ENCODE assay signal across 10 cellular contexts in genomic region chr1:161039546-161039945, GRCh38. TPM values are rescaled to one million over a fixed set of nuclear protein-coding genes. Genes with fewer than 3 reads are reported as not detected.
DNase-seq lines count a peak whose midpoint lies in the region; ATAC-seq and TF ChIP-seq lines count a peak whose summit lies in the region.
"Had no signal": no experiment of that assay in that cellular context is flagged by ENCODE, and none has a peak within 500 bp of the region (broad histone marks: within the 10 kb centered on the region; RNA-seq: fewer than 3 reads in every experiment).

No MANE protein-coding gene starts in this region.

- intact Hi-C loops in Caco-2 (cut with micrococcal nuclease; ENCODE audit: unreplicated experiment): no loop called here

- peaks cover 7% of the 10 kb centered on the region; the same call in 1 of the 2 replicates for H3K4me1 ChIP-seq in Caco-2
- peaks cover 17% of the 10 kb centered on the region for H3K4me1 ChIP-seq in Loucy (ENCODE audit: insufficient read depth, low read length, poor library complexity, severe bottlenecking)
- H3K4me1 ChIP-seq in osteoblast (ENCODE audit: insufficient read depth, low read length): peaks cover 5% of the 10 kb centered on the region

- CTCF ChIA-PET in Caco-2 (lab: Charles Lee): interaction anchor here (0.6 to 1.4 kb wide), 2 partner anchors 18 to 48 kb away, joined by 3 to 4 read pairs; no protein-coding TSS in a partner anchor

- H3K9ac ChIP-seq in Loucy (ENCODE audit: low read depth, low read length, poor library complexity, severe bottlenecking): peak overlapping the region; percentile 58

- DNase-seq in Caco-2: no peak
- DNase-seq in central memory CD8-positive, alpha-beta T cell (ENCODE audit: low spot score in 2 of 2): no peak
- peak; percentile 58 for DNase-seq in osteoblast (ENCODE audit: insufficient read length, low spot score, missing footprints)
- no peak for DNase-seq in NCI-H1436 treated with DMSO at 0.1 percent for 48 hours (lab: John Stamatoyannopoulos, UW)
- no peak for DNase-seq in cerebellum (ENCODE audit: low spot score)
- no peak for DNase-seq in MG63
- no peak for DNase-seq in NCI-H2171 (lab: John Stamatoyannopoulos, UW)

- no peaks in the 10 kb centered on the region for H3K4me1 Mint-ChIP-seq in Caco-2 (ENCODE audit: low read depth, unreplicated experiment)
- peaks cover 37% of the 10 kb centered on the region for H3K4me1 Mint-ChIP-seq in central memory CD8-positive, alpha-beta T cell

- peak overlapping the region; percentile 87 for H3K27ac Mint-ChIP-seq in Caco-2 (ENCODE audit: unreplicated experiment)
- peak overlapping the region; percentile 87 for H3K27ac Mint-ChIP-seq in central memory CD8-positive, alpha-beta T cell (ENCODE audit: low read depth)

- H3K36me3 ChIP-seq in Caco-2 (ENCODE audit: control insufficient read depth, insufficient read depth, low read length): peaks cover 12% of the 10 kb centered on the region
- peaks cover 31% of the 10 kb centered on the region; the same call in 1 of the 2 replicates for H3K36me3 ChIP-seq in Loucy (ENCODE audit: insufficient read depth, low read length)
- peaks cover 45% of the 10 kb centered on the region for H3K36me3 ChIP-seq in osteoblast (ENCODE audit: insufficient read depth, low read length)
- peaks cover 43% of the 10 kb centered on the region for H3K36me3 ChIP-seq in MG63

- POLR2A ChIA-PET in Caco-2 (lab: Charles Lee): no interaction called here

- no peaks in the 10 kb centered on the region for H3K27me3 Mint-ChIP-seq in Caco-2 (ENCODE audit: insufficient read depth, unreplicated experiment)
- H3K27me3 Mint-ChIP-seq in central memory CD8-positive, alpha-beta T cell: no peaks in the 10 kb centered on the region

- H4K20me1 ChIP-seq in Loucy (ENCODE audit: insufficient read depth, low read length, poor library complexity, severe bottlenecking) (no peaks in the 10 kb centered on the region), osteoblast (ENCODE audit: insufficient read depth, low read length) (peaks cover 2% of the 10 kb centered on the region)

- H3K36me3 Mint-ChIP-seq in Caco-2 (ENCODE audit: insufficient read depth, unreplicated experiment): peaks cover 37% of the 10 kb centered on the region
- H3K36me3 Mint-ChIP-seq in central memory CD8-positive, alpha-beta T cell (ENCODE audit: insufficient read depth): peaks cover 32% of the 10 kb centered on the region

- H3K9me3 Mint-ChIP-seq in Caco-2 (ENCODE audit: unreplicated experiment): no peaks in the 10 kb centered on the region
- H3K9me3 Mint-ChIP-seq in central memory CD8-positive, alpha-beta T cell: no peaks in the 10 kb centered on the region

- no peaks in the 10 kb centered on the region for H3F3A ChIP-seq in Loucy (ENCODE audit: low read depth)

- no peaks in the 10 kb centered on the region for H3K9me2 ChIP-seq in Loucy (replicated peaks; ENCODE audit: low read depth, low read length)

- H2AFZ ChIP-seq in Loucy (ENCODE audit: low read length): no peak overlapping the region
- no peak overlapping the region for H2AFZ ChIP-seq in osteoblast (ENCODE audit: low read length)

- no peak overlapping the region for H3K27ac ChIP-seq in osteoblast (ENCODE audit: low read depth, low read length)
- H3K27ac ChIP-seq: SJSA1 had no signal

- H3K4me3 ChIP-seq in Caco-2 (ENCODE audit: low read depth, low read length) (no peak overlapping the region), Loucy (ENCODE audit: low read length, poor library complexity, severe bottlenecking) (peak overlapping the region; percentile 69), osteoblast (ENCODE audit: insufficient read depth, low read length) (no peak overlapping the region), MG63 (no peak overlapping the region)
- H3K4me3 ChIP-seq: SJSA1 had no signal

- no TSS peak for BruUV-seq in Caco-2 (replicated peaks; lab: Mats Ljungman, UMichigan)

- H3K4me2 ChIP-seq in Loucy (ENCODE audit: low read depth, low read length, poor library complexity, severe bottlenecking): peak overlapping the region; percentile 69
- H3K4me2 ChIP-seq in osteoblast (ENCODE audit: insufficient read depth, low read length): no peak overlapping the region

- no peak for ATAC-seq in central memory CD8-positive, alpha-beta T cell (replicated peaks; ENCODE audit: extremely low read depth, poor library complexity, severe bottlenecking)

- H3K4me3 Mint-ChIP-seq in Caco-2 (ENCODE audit: unreplicated experiment): peak overlapping the region; percentile 94
- peak overlapping the region; percentile 92 for H3K4me3 Mint-ChIP-seq in central memory CD8-positive, alpha-beta T cell

- H3K79me2 ChIP-seq in Loucy (ENCODE audit: insufficient read depth, low read length) (peaks cover 34% of the 10 kb centered on the region), osteoblast (ENCODE audit: insufficient read depth, low read length) (peaks cover 20% of the 10 kb centered on the region)

- H3K27me3 ChIP-seq in Caco-2 (replicated peaks; ENCODE audit: control insufficient read depth, insufficient read depth, low read length) (no peaks in the 10 kb centered on the region), Loucy (ENCODE audit: insufficient read depth, low read length, poor library complexity, severe bottlenecking) (no peaks in the 10 kb centered on the region), osteoblast (ENCODE audit: insufficient read depth, low read length) (no peaks in the 10 kb centered on the region), MG63 (no peaks in the 10 kb centered on the region)
- H3K27me3 ChIP-seq: esophagus muscularis mucosa, SJSA1 had no signal

- TF ChIP-seq CTCF in Caco-2 (IDR thresholded peaks at IDR 0.05; ENCODE audit: insufficient read depth in 1 of 2, low read depth in 1 of 2, low read length in 1 of 2, severe bottlenecking in 1 of 2, unreplicated experiment in 1 of 2) (no peak), Loucy (conservative IDR thresholded peaks at IDR 0.05; ENCODE audit: low read length) (no peak), osteoblast (IDR thresholded peaks at IDR 0.05; ENCODE audit: extremely low read depth, low read depth, low read length) (no peak)

- H3K9me3 ChIP-seq in Caco-2: no peaks in the 10 kb centered on the region
- H3K9me3 ChIP-seq in Loucy (ENCODE audit: insufficient read depth, low read depth, low read length): no peaks in the 10 kb centered on the region
- H3K9me3 ChIP-seq in osteoblast (ENCODE audit: low read depth, low read length): no peaks in the 10 kb centered on the region
- no peaks in the 10 kb centered on the region for H3K9me3 ChIP-seq in MG63
- H3K9me3 ChIP-seq: esophagus muscularis mucosa, SJSA1 had no signal

RNA-seq across cellular contexts. Expression of gene TSTD1, which starts 0.8 kb away (rescaled TPM):
- total RNA-seq in Caco-2 (2022) (24.8 and 26.8 TPM in 2 replicates), osteoblast (0.72 and 1.8 TPM in 2 replicates), cerebellum (21.6 TPM)
- not detected in 2 replicates for total RNA-seq in MG63 (2014; rRNA removed; shearing (Covaris generic); ENCODE audit: low replicate concordance)

RNA-seq across cellular contexts. Expression of gene USF1, which starts 6.2 kb away (rescaled TPM):
- total RNA-seq in Caco-2 (2022): 49.7 and 52.7 TPM in 2 replicates
- total RNA-seq in osteoblast: 45.7 and 47.4 TPM in 2 replicates
- total RNA-seq in cerebellum: 61.5 TPM
- 102 and 103 TPM in 2 replicates for total RNA-seq in MG63 (2014; rRNA removed; shearing (Covaris generic); ENCODE audit: low replicate concordance)

RNA-seq across cellular contexts. Expression of gene F11R, which starts 18.6 kb away (rescaled TPM):
- total RNA-seq in Caco-2 (2022) (182 and 196 TPM in 2 replicates), osteoblast (0.72 and 1.2 TPM in 2 replicates), cerebellum (8.9 TPM)
- 0.22 and 1.7 TPM in 2 replicates for total RNA-seq in MG63 (2014; rRNA removed; shearing (Covaris generic); ENCODE audit: low replicate concordance)

RNA-seq across cellular contexts. Expression of gene ARHGAP30, which starts 30.1 kb away (rescaled TPM):
- total RNA-seq in Caco-2 (2022) (not detected in 2 replicates), osteoblast (under 0.01 TPM in 1 of 2 replicates, not detected in the other), cerebellum (1.00 TPM)
- not detected in 2 replicates for total RNA-seq in MG63 (2014; rRNA removed; shearing (Covaris generic); ENCODE audit: low replicate concordance)
- total RNA-seq: SJSA1 had no signal

RNA-seq across cellular contexts. Expression of gene NECTIN4, which starts 49.8 kb away (rescaled TPM):
- total RNA-seq in Caco-2 (2022) (0.20 and 0.74 TPM in 2 replicates), osteoblast (under 0.01 TPM in 2 replicates), cerebellum (not detected)
- total RNA-seq in MG63 (2014; rRNA removed; shearing (Covaris generic); ENCODE audit: low replicate concordance): not detected in 2 replicates
- total RNA-seq: esophagus muscularis mucosa had no signal

Comparison
In these comparisons a context has a peak if more than half of its experiments do, and no peak if none do; other contexts are left out.
1. RNA of gene F11R, which starts 18.6 kb away (total RNA-seq): 182 to 196 TPM in Caco-2; 8.9 TPM in cerebellum (single experiment), 0.22 to 1.7 TPM in MG63 and 0.72 to 1.2 TPM in osteoblast; every median in the first group is over 10 times any median in the second.